14 cellular contexts compared by ENCODE assay signal in the genomic region with DNA sequence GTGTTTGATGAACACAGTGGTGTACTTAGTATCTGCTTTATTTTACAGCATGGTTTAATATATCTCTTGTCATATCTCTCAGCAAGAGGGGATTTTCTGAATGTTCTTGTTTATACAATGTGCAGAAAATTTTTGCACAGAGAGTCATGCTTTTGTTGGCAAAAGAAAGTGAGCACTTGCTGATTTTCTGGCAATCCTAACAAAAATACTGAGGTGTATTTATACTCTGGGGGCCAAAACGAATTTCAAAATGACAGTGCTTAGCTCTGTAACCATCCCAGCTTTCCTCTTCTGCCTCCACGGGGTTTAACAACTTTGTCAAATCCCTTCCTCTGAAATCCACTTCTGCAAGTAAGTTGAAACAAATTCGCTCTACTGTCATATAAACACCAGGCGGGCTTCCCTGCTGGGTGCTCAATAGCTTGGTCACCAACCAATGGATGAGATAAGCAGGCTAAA.
DNase-seq lines count a peak whose midpoint lies in the region; ATAC-seq and TF ChIP-seq lines count a peak whose summit lies in the region.
"Had no signal": no experiment of that assay in that cellular context is flagged by ENCODE, and none has a peak within 500 bp of the region (broad histone marks: within the 10 kb centered on the region; RNA-seq: fewer than 3 reads in every experiment).

No MANE protein-coding gene starts in this region.

- H3K4me1 ChIP-seq in breast epithelium (no peaks in the 10 kb centered on the region), aorta (ENCODE audit: control insufficient read depth in 1 of 2, insufficient read depth in 2 of 2, low read length in 2 of 2) (peaks cover 4 to 11% of the 10 kb centered on the region in 2 donors), mucosa of descending colon (ENCODE audit: low read depth) (no peaks in the 10 kb centered on the region)

- H3K27ac ChIP-seq in breast epithelium = no peak overlapping the region
- H3K27ac ChIP-seq in aorta (ENCODE audit: low read depth in 1 of 2, low read length in 2 of 2) = peak overlapping the region in 1 of 2 donors; percentile 40

- ATAC-seq in aorta (ENCODE audit: low FRiP score) (peak; percentile 37), HG02610 (IDR thresholded peaks at IDR 0.05; ENCODE audit: unreplicated experiment) (no peak), mucosa of descending colon (no peak)
- ATAC-seq: HepG2, natural killer cell had no signal

- H3K4me3 ChIP-seq in breast epithelium = no peak overlapping the region
- no peak overlapping the region for H3K4me3 ChIP-seq in aorta (ENCODE audit: low read length in 2 of 2)
- no peak overlapping the region for H3K4me3 ChIP-seq in mucosa of descending colon
- H3K4me3 ChIP-seq: tibial artery had no signal

- DNase-seq in MCF 10A (ENCODE audit: unreplicated experiment) (peak; percentile 58), breast epithelium (ENCODE audit: low spot score in 2 of 2) (no peak), chondrocyte (ENCODE audit: low spot score) (no peak), medulla oblongata (ENCODE audit: extremely low spot score) (peak; percentile 6), aorta (no peak), mucosa of descending colon (no peak), NCI-H82 treated with DMSO at 0.1 percent for 48 hours (lab: John Stamatoyannopoulos, UW; ENCODE audit: unreplicated experiment) (no peak)
- DNase-seq: 8988T, natural killer cell, NCI-H146, small intestine, tibial artery had no signal

- H3K36me3 ChIP-seq in breast epithelium (no peaks in the 10 kb centered on the region), aorta (ENCODE audit: control insufficient read depth in 1 of 2, insufficient read depth in 2 of 2, low read length in 1 of 2) (no peaks in the 10 kb centered on the region), mucosa of descending colon (ENCODE audit: low read depth) (no peaks in the 10 kb centered on the region)
- H3K36me3 ChIP-seq: tibial artery had no signal

- TF ChIP-seq POLR2A in breast epithelium (IDR thresholded peaks at IDR 0.05) = no peak

- H3K27me3 Mint-ChIP-seq in MCF 10A (ENCODE audit: insufficient read depth, unreplicated experiment) (no peaks in the 10 kb centered on the region), chondrocyte (ENCODE audit: low read depth) (no peaks in the 10 kb centered on the region)

- H3K36me3 Mint-ChIP-seq in MCF 10A (ENCODE audit: insufficient read depth, unreplicated experiment) (no peaks in the 10 kb centered on the region), chondrocyte (ENCODE audit: low read depth) (no peaks in the 10 kb centered on the region)
- H3K36me3 Mint-ChIP-seq: natural killer cell had no signal

- H3K4me1 Mint-ChIP-seq in MCF 10A (ENCODE audit: insufficient read depth, unreplicated experiment) = peaks cover 18% of the 10 kb centered on the region
- peaks cover 44% of the 10 kb centered on the region for H3K4me1 Mint-ChIP-seq in chondrocyte (ENCODE audit: low read depth)
- H3K4me1 Mint-ChIP-seq: natural killer cell had no signal

- no TSS peak for BruUV-seq in MCF 10A (replicated peaks; lab: Mats Ljungman, UMichigan)

- H3K27me3 ChIP-seq in breast epithelium = no peaks in the 10 kb centered on the region
- no peaks in the 10 kb centered on the region for H3K27me3 ChIP-seq in aorta (ENCODE audit: control insufficient read depth in 1 of 2, insufficient read depth in 2 of 2, low read length in 1 of 2)
- H3K27me3 ChIP-seq: tibial artery had no signal

- H3K27ac Mint-ChIP-seq in MCF 10A (ENCODE audit: low read depth, unreplicated experiment) (peak overlapping the region; percentile 13), chondrocyte (ENCODE audit: unreplicated experiment) (peak overlapping the region; percentile 88)
- H3K27ac Mint-ChIP-seq: natural killer cell had no signal

- intact Hi-C loops in MCF 10A (cut with micrococcal nuclease) = no loop called here
- intact Hi-C loops in breast epithelium (cut with DNase I; ENCODE audit: low total_unique reads) = no loop called here
- intact Hi-C loops in aorta (cut with DNase I) = loop anchor here in 1 of 2 donors (5.0 kb wide), 1 partner anchor 46 kb away; no protein-coding TSS in a partner anchor
- intact Hi-C loops in mucosa of descending colon (cut with DNase I, micrococcal nuclease) = no loop called here

- no peaks in the 10 kb centered on the region for H3K9me3 ChIP-seq in breast epithelium
- no peaks in the 10 kb centered on the region for H3K9me3 ChIP-seq in aorta (ENCODE audit: control insufficient read depth, low read length)
- no peaks in the 10 kb centered on the region for H3K9me3 ChIP-seq in mucosa of descending colon
- H3K9me3 ChIP-seq: tibial artery had no signal

- H3K9me3 Mint-ChIP-seq in MCF 10A (ENCODE audit: unreplicated experiment) = no peaks in the 10 kb centered on the region
- no peaks in the 10 kb centered on the region for H3K9me3 Mint-ChIP-seq in chondrocyte (ENCODE audit: low read depth)
- H3K9me3 Mint-ChIP-seq: natural killer cell had no signal

- CTCF ChIA-PET in MCF 10A (lab: Yijun Ruan, JAX) = interaction anchor here (0.5 to 1.4 kb wide), 4 partner anchors 16 to 268 kb away, joined by 3 to 4 read pairs (median 4); no protein-coding TSS in a partner anchor

- no peak for TF ChIP-seq CTCF in MCF 10A (IDR thresholded peaks at IDR 0.05; ENCODE audit: unreplicated experiment)
- TF ChIP-seq CTCF in breast epithelium (IDR thresholded peaks at IDR 0.05) = no peak
- TF ChIP-seq CTCF in chondrocyte (IDR thresholded peaks at IDR 0.05) = no peak
- no peak for TF ChIP-seq CTCF in mucosa of descending colon (IDR thresholded peaks at IDR 0.05)

- WGBS in aorta, 2 donors = 0 to 4% methylated on average over 4 of the region's 4 CpGs

- POLR2A ChIA-PET in MCF 10A (lab: Yijun Ruan, JAX) = no interaction called here

- H3K4me3 Mint-ChIP-seq in MCF 10A (ENCODE audit: unreplicated experiment) (no peak overlapping the region), chondrocyte (ENCODE audit: unreplicated experiment) (no peak overlapping the region)
- H3K4me3 Mint-ChIP-seq: natural killer cell had no signal

Comparison
In these comparisons a context has a peak if more than half of its experiments do, and no peak if none do; other contexts are left out.
1. DNase-seq: peak in MCF 10A (single experiment) and medulla oblongata (single experiment); none in breast epithelium (0 of 2), chondrocyte (single experiment), aorta (0 of 2), mucosa of descending colon (0 of 3) and NCI-H82 treated with DMSO at 0.1 percent for 48 hours (single experiment).